ENCODE assay signal across 1 cellular context in the genomic region with DNA sequence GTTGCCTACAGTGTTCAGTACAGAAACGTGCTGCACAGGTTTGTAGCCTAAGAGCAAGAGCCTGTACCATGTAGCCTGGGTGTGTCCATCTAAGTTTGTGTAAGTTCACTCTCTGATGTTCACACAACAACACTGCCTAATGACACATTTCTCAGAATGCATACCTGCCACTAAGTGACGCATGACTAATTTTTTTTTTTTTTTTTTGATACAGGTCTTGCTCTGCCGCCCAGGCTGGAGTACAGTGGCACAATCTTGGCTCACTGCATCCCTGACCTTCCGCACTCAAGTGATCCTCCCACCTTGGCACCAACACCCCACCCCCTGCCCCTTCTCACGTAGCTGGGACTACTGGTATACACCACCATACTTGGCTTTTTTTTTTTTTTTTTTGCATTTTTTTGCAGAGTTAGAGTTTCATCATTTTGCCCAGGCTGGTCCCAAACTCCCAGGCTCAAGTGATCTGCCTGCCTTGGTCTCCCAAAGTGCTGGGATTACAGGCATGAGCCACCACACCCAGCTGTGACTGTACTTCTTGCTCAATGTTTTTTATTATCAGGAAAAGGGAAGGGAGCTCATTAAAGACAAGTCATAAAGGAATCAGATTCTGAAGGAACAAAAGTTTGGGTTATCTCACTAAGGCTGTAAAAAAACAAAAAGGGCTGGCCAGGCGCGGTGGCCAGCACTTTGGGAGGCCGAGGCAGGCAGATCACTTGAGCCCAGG.
TF ChIP-seq lines count a peak whose summit lies in the region.

No MANE protein-coding gene starts in this region.

TF ChIP-seq in K562, 482 proteins besides CTCF, POLR2A, EP300 and RAD21:
- TF ChIP-seq DDX20 (tag; IDR thresholded peaks at IDR 0.05; ENCODE audit: low read depth): no peak
- no peak for TF ChIP-seq ELF2 (CRISPR knock-in tag; IDR thresholded peaks at IDR 0.05)
- peak; percentile 44; the same call in 1 of the 2 replicates for TF ChIP-seq ZNF384 (IDR thresholded peaks at IDR 0.05; ENCODE audit: low read depth, low read length)
